In the genomic region with DNA sequence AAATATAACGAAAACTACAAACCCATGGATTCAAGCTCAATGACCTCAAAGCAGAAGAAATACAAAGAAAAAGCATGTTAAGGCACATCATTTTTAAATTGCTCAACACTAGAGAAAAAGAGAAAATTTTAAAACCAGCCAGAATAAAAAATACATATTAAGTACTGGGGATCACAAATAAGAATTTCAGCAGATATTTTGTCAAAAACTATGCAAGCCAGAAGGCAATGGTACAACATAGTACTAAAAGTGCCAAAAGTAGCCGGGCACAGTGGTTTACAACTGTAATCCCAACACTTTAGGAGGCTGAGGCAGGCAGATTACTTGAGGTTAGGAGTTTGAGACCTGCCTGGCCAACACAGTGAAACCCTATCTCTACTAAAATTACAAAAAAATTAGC, we compare ENCODE assay signal across 2 cellular contexts.
TF ChIP-seq lines count a peak whose summit lies in the region.

No MANE protein-coding gene starts in this region.

TF ChIP-seq in HepG2, 621 proteins besides CTCF, POLR2A, EP300 and RAD21:
- peak; percentile 100 for TF ChIP-seq ZNF317 (CRISPR knock-in tag; IDR thresholded peaks at IDR 0.05)
- TF ChIP-seq HOXA5 (CRISPR knock-in tag; IDR thresholded peaks at IDR 0.05) = no peak

TF ChIP-seq in K562, 482 proteins besides CTCF, POLR2A, EP300 and RAD21:
- TF ChIP-seq CEBPG (CRISPR knock-in tag; IDR thresholded peaks at IDR 0.05) (no peak), CEBPG (tag; conservative IDR thresholded peaks at IDR 0.05 in 1 of 2, IDR thresholded peaks at IDR 0.05 in 1 of 2) (no peak), PML (IDR thresholded peaks at IDR 0.05; ENCODE audit: low read length) (no peak), ETS1 (conservative IDR thresholded peaks at IDR 0.05; ENCODE audit: control insufficient read depth, low read depth, low read length) (no peak), SOX6 (IDR thresholded peaks at IDR 0.05) (no peak), PTTG1 (tag; IDR thresholded peaks at IDR 0.05; ENCODE audit: low read depth) (no peak), TRIM24 (IDR thresholded peaks at IDR 0.05) (peak in 1 of 2 experiments; percentile 80; a peak in 2 of 4 replicates), ZNF445 (CRISPR knock-in tag; IDR thresholded peaks at IDR 0.05; ENCODE audit: low read depth) (peak; percentile 92), BRD9 (IDR thresholded peaks at IDR 0.05; ENCODE audit: low read depth, partially characterized antibody) (no peak), ZNF318 (IDR thresholded peaks at IDR 0.05; ENCODE audit: borderline replicate concordance in 1 of 2, low read depth in 1 of 2) (no peak), ZFP1 (CRISPR knock-in tag; IDR thresholded peaks at IDR 0.05) (no peak), CBX1 (IDR thresholded peaks at IDR 0.05; ENCODE audit: low read depth) (no peak), CBX3 (IDR thresholded peaks at IDR 0.05; ENCODE audit: borderline replicate concordance in 1 of 2, low read length in 2 of 2) (peak in 1 of 2 experiments; percentile 85; a peak in 2 of 3 replicates), GTF2E2 (tag; IDR thresholded peaks at IDR 0.05) (no peak), MCM3 (IDR thresholded peaks at IDR 0.05) (no peak), MCM5 (IDR thresholded peaks at IDR 0.05; ENCODE audit: low read depth) (no peak), ZNF551 (CRISPR knock-in tag; IDR thresholded peaks at IDR 0.05) (no peak), XRCC3 (IDR thresholded peaks at IDR 0.05) (0 out of 2 replicates have a peak, but pooled peaks have one; percentile 68), TRIM28 (IDR thresholded peaks at IDR 0.05) (peak; percentile 95), MEF2D (tag; conservative IDR thresholded peaks at IDR 0.05; ENCODE audit: low read depth) (no peak), ZNF280A (IDR thresholded peaks at IDR 0.05; ENCODE audit: low read depth, partially characterized antibody) (peak; percentile 55), CXXC5 (CRISPR knock-in tag; IDR thresholded peaks at IDR 0.05) (no peak), PTRF (tag; IDR thresholded peaks at IDR 0.05) (no peak), CBX5 (IDR thresholded peaks at IDR 0.05; ENCODE audit: borderline replicate concordance, low read depth) (peak; percentile 73; the same call in 1 of the 2 replicates), ZNF589 (CRISPR knock-in tag; IDR thresholded peaks at IDR 0.05; ENCODE audit: low read depth) (no peak), NCOA4 (IDR thresholded peaks at IDR 0.05; ENCODE audit: partially characterized antibody) (no peak), RBM34 (IDR thresholded peaks at IDR 0.05; ENCODE audit: borderline replicate concordance, insufficient read depth, low read length) (no peak), HDAC1 (IDR thresholded peaks at IDR 0.05) (peak in 1 of 2 experiments; percentile 97; a peak in 2 of 4 replicates), PPARD (CRISPR knock-in tag; IDR thresholded peaks at IDR 0.05) (no peak)
- TF ChIP-seq, protein P1, sequence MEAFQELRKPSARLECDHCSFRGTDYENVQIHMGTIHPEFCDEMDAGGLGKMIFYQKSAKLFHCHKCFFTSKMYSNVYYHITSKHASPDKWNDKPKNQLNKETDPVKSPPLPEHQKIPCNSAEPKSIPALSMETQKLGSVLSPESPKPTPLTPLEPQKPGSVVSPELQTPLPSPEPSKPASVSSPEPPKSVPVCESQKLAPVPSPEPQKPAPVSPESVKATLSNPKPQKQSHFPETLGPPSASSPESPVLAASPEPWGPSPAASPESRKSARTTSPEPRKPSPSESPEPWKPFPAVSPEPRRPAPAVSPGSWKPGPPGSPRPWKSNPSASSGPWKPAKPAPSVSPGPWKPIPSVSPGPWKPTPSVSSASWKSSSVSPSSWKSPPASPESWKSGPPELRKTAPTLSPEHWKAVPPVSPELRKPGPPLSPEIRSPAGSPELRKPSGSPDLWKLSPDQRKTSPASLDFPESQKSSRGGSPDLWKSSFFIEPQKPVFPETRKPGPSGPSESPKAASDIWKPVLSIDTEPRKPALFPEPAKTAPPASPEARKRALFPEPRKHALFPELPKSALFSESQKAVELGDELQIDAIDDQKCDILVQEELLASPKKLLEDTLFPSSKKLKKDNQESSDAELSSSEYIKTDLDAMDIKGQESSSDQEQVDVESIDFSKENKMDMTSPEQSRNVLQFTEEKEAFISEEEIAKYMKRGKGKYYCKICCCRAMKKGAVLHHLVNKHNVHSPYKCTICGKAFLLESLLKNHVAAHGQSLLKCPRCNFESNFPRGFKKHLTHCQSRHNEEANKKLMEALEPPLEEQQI (IDR thresholded peaks at IDR 0.05) = no peak
- TF ChIP-seq, protein P2, sequence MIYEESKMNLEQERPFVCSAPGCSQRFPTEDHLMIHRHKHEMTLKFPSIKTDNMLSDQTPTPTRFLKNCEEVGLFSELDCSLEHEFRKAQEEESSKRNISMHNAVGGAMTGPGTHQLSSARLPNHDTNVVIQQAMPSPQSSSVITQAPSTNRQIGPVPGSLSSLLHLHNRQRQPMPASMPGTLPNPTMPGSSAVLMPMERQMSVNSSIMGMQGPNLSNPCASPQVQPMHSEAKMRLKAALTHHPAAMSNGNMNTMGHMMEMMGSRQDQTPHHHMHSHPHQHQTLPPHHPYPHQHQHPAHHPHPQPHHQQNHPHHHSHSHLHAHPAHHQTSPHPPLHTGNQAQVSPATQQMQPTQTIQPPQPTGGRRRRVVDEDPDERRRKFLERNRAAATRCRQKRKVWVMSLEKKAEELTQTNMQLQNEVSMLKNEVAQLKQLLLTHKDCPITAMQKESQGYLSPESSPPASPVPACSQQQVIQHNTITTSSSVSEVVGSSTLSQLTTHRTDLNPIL (CRISPR knock-in tag; IDR thresholded peaks at IDR 0.05) = no peak
